ENCODE assay signal across 18 cellular contexts in genomic region chr18:37266290-37266689, GRCh38.
A peak's percentile ranks its signal among the peaks of the same experiment; 100 is the strongest.
DNase-seq lines count a peak whose midpoint lies in the region; ATAC-seq, FAIRE-seq and TF ChIP-seq lines count a peak whose summit lies in the region.
"Had no signal": no experiment of that assay in that cellular context is flagged by ENCODE, and none has a peak within 500 bp of the region (broad histone marks: within the 10 kb centered on the region; RNA-seq: fewer than 3 reads in every experiment).

No MANE protein-coding gene starts in this region.

- H3K9ac ChIP-seq in H1 (replicated peaks in 1 of 4; ENCODE audit: extremely low read depth in 1 of 4, low read depth in 3 of 4, low read length in 3 of 4) (no peak overlapping the region), smooth muscle cell (ENCODE audit: low read depth) (no peak overlapping the region)

- TF ChIP-seq CTCF in H1 (IDR thresholded peaks at IDR 0.05; ENCODE audit: control extremely low read depth in 1 of 3, insufficient read depth in 1 of 3, low read depth in 1 of 3, low read length in 3 of 3) (peak in 2 of 3 experiments; percentile 61 to 75; a peak in 3 of 4 replicates), smooth muscle cell (IDR thresholded peaks at IDR 0.05; ENCODE audit: borderline replicate concordance, insufficient read depth, poor library complexity, severe bottlenecking) (peak; percentile 14)
- TF ChIP-seq CTCF in CD8-positive, alpha-beta T cell (IDR thresholded peaks at IDR 0.05): no peak

- no peak overlapping the region for H4K5ac ChIP-seq in H1 (ENCODE audit: insufficient read length, low read depth, low read length)

- H4K20me1 ChIP-seq in H1 (replicated peaks in 1 of 2; ENCODE audit: control insufficient read depth in 1 of 2, insufficient read depth in 2 of 2, low read length in 2 of 2) (peaks cover 2 to 10% of the 10 kb centered on the region in 2 experiments), smooth muscle cell (ENCODE audit: low read depth) (peaks cover 4% of the 10 kb centered on the region)

- H4K8ac ChIP-seq in H1 (ENCODE audit: extremely low read depth, insufficient read depth, low read length): no peak overlapping the region

- no peaks in the 10 kb centered on the region for H3K79me1 ChIP-seq in H1 (ENCODE audit: low read depth, low read length)

- no peak overlapping the region for H2AK5ac ChIP-seq in H1 (ENCODE audit: low read depth, low read length)

- H3K14ac ChIP-seq in H1 (ENCODE audit: insufficient read length): no peak overlapping the region

- peaks cover 15% of the 10 kb centered on the region for H3K27me3 Mint-ChIP-seq in CD8-positive, alpha-beta T cell (ENCODE audit: low read depth)

- H3K36me3 Mint-ChIP-seq in CD8-positive, alpha-beta T cell: no peaks in the 10 kb centered on the region

- H3K27ac ChIP-seq in H1 (ENCODE audit: low read depth, low read length) (no peak overlapping the region), smooth muscle cell (ENCODE audit: low read depth) (no peak overlapping the region)
- H3K27ac ChIP-seq in CD8-positive, alpha-beta T cell (ENCODE audit: low read depth, low read length): no peak overlapping the region
- H3K27ac ChIP-seq: left ventricle myocardium inferior, transverse colon had no signal

- H3K4me2 ChIP-seq in H1 (ENCODE audit: insufficient read depth in 1 of 2, low read depth in 2 of 2, low read length in 2 of 2): no peak overlapping the region
- no peak overlapping the region for H3K4me2 ChIP-seq in smooth muscle cell

- no peak overlapping the region for H2BK20ac ChIP-seq in H1 (ENCODE audit: low read length)

- H3K27me3 ChIP-seq in H1 (replicated peaks in 1 of 4; ENCODE audit: control insufficient read depth in 3 of 4, extremely low read depth in 1 of 4, insufficient read depth in 3 of 4, low read length in 3 of 4) (0 out of 7 replicates have a peak, but pooled peaks cover 0 to 2% (median 0%) of the 10 kb centered on the region in 4 experiments), smooth muscle cell (ENCODE audit: low read depth) (peaks cover 17% of the 10 kb centered on the region)
- H3K27me3 ChIP-seq in CD8-positive, alpha-beta T cell (ENCODE audit: insufficient read depth, low read length): no peaks in the 10 kb centered on the region
- H3K27me3 ChIP-seq: transverse colon had no signal

- no peak overlapping the region for H2AFZ ChIP-seq in H1 (ENCODE audit: low read length)
- H2AFZ ChIP-seq in smooth muscle cell (ENCODE audit: low read depth): no peak overlapping the region

- no peak overlapping the region for H3K23ac ChIP-seq in H1 (ENCODE audit: insufficient read length)

- ATAC-seq in HG02678 (IDR thresholded peaks at IDR 0.05; ENCODE audit: unreplicated experiment): no peak
- no peak for ATAC-seq in CD8-positive, alpha-beta T cell

- H3K36me3 ChIP-seq in H1 (ENCODE audit: control insufficient read depth in 2 of 4, insufficient read depth in 4 of 4, low read length in 3 of 4): no peaks in the 10 kb centered on the region
- H3K36me3 ChIP-seq in smooth muscle cell (ENCODE audit: low read depth): no peaks in the 10 kb centered on the region
- H3K36me3 ChIP-seq in CD8-positive, alpha-beta T cell (ENCODE audit: insufficient read depth, low read length): no peaks in the 10 kb centered on the region
- H3K36me3 ChIP-seq: left ventricle myocardium inferior, transverse colon had no signal

- TF ChIP-seq RAD21 in H1 (IDR thresholded peaks at IDR 0.05 in 1 of 2, conservative IDR thresholded peaks at IDR 0.05 in 1 of 2; ENCODE audit: low read depth in 2 of 2, low read length in 2 of 2): peak; percentile 54 to 69

- intact Hi-C loops in CD8-positive, alpha-beta T cell (cut with DNase I, micrococcal nuclease): no loop called here

- H3K4ac ChIP-seq in H1 (replicated peaks; ENCODE audit: insufficient read length, low read depth, low read length): no peak overlapping the region

- H3K4me1 ChIP-seq in H1 (replicated peaks in 1 of 4; ENCODE audit: control insufficient read depth in 3 of 4, insufficient read depth in 4 of 4, low read length in 3 of 4) (no peaks in the 10 kb centered on the region), smooth muscle cell (ENCODE audit: low read depth) (no peaks in the 10 kb centered on the region)
- H3K4me1 ChIP-seq in CD8-positive, alpha-beta T cell (ENCODE audit: insufficient read depth, low read length): no peaks in the 10 kb centered on the region
- H3K4me1 ChIP-seq: left ventricle myocardium inferior, transverse colon had no signal

- H2BK5ac ChIP-seq in H1 (ENCODE audit: low read depth, low read length): no peak overlapping the region

- no peak for FAIRE-seq in H1 (lab: Jason Lieb, UNC)
- FAIRE-seq: frontal cortex had no signal

- H3K4me1 Mint-ChIP-seq in CD8-positive, alpha-beta T cell (ENCODE audit: low read depth): no peaks in the 10 kb centered on the region
- H3K4me1 Mint-ChIP-seq: activated B cell treated with CpG ODN at 0.5 μM for 24 hours had no signal

- no peak overlapping the region for H2BK15ac ChIP-seq in H1 (ENCODE audit: low read length)

- CTCF ChIA-PET in H1 (lab: Charles Lee; ENCODE audit: partially characterized antibody): interaction anchor here (0.8 to 4.2 kb wide), 20 partner anchors 9 to 324 kb away, joined by 3 to 24 read pairs (median 4); no protein-coding TSS in a partner anchor
- CTCF ChIA-PET in CD8-positive, alpha-beta T cell (lab: Charles Lee): interaction anchor here (0.7 kb wide), 1 partner anchor 11 kb away, joined by 3 read pairs; no protein-coding TSS in a partner anchor

- POLR2A ChIA-PET in H1 (lab: Charles Lee; ENCODE audit: partially characterized antibody): no interaction called here
- POLR2A ChIA-PET in CD8-positive, alpha-beta T cell (lab: Charles Lee): no interaction called here

- TF ChIP-seq EP300 in H1 (IDR thresholded peaks at IDR 0.05; ENCODE audit: borderline replicate concordance in 1 of 2, low read depth in 2 of 2, low read length in 2 of 2): no peak

- H3K18ac ChIP-seq in H1 (ENCODE audit: extremely low read depth, low read length): no peak overlapping the region

- H3K9me3 Mint-ChIP-seq in CD8-positive, alpha-beta T cell: peaks cover 5% of the 10 kb centered on the region

- H3K27ac Mint-ChIP-seq in CD8-positive, alpha-beta T cell: no peak overlapping the region
- H3K27ac Mint-ChIP-seq: activated B cell treated with CpG ODN at 0.5 μM for 24 hours had no signal

- H3K4me3 ChIP-seq in H1 (ENCODE audit: extremely low read depth in 1 of 4, insufficient read depth in 2 of 4, low read depth in 3 of 4, low read length in 4 of 4) (no peak overlapping the region), smooth muscle cell (no peak overlapping the region)
- no peak overlapping the region for H3K4me3 ChIP-seq in CD8-positive, alpha-beta T cell (ENCODE audit: low read depth, low read length)
- H3K4me3 ChIP-seq: dorsolateral prefrontal cortex, left ventricle myocardium inferior, transverse colon had no signal

- H2BK120ac ChIP-seq in H1 (replicated peaks; ENCODE audit: low read depth, low read length): no peak overlapping the region

- peak; percentile 16 to 39 for DNase-seq in NCI-H526 (lab: John Stamatoyannopoulos, UW)
- no peak for DNase-seq in NCI-H526 treated with DMSO at 0.1 percent for 48 hours (lab: John Stamatoyannopoulos, UW)
- peak; percentile 16 for DNase-seq in NAMALWA (ENCODE audit: low spot score)
- DNase-seq in H1 (ENCODE audit: low read depth in 1 of 2, low spot score in 2 of 2): peak in 1 of 2 experiments; percentile 61
- no peak for DNase-seq in smooth muscle cell (lab: John Stamatoyannopoulos, UW; ENCODE audit: unreplicated experiment)
- no peak for DNase-seq in NCI-H1694 (lab: John Stamatoyannopoulos, UW)
- DNase-seq in CD8-positive, alpha-beta T cell: no peak
- DNase-seq: activated B cell treated with CpG ODN at 0.5 μM for 24 hours, activated T-cell treated with anti-CD3 and anti-CD28 coated beads for 4 hours, DMS153, dorsolateral prefrontal cortex, left ventricle myocardium inferior, NCI-H345, occipital lobe, SHP77 treated with DMSO at 0.1 percent for 48 hours, transverse colon had no signal

- no peak overlapping the region for H3K56ac ChIP-seq in H1 (replicated peaks; ENCODE audit: insufficient read length, low read depth, low read length)

- no peak overlapping the region for H2BK12ac ChIP-seq in H1 (ENCODE audit: low read depth, low read length)

- peaks cover 3% of the 10 kb centered on the region; the same call in 1 of the 2 replicates for H3K23me2 ChIP-seq in H1 (ENCODE audit: low read depth, low read length)

- no peak for TF ChIP-seq POLR2A in H1 (IDR thresholded peaks at IDR 0.05; ENCODE audit: control extremely low read depth in 1 of 2, low read depth in 2 of 2, low read length in 2 of 2)

- H3K79me2 ChIP-seq in H1 (ENCODE audit: control insufficient read depth in 1 of 2, insufficient read depth in 2 of 2, low read length in 2 of 2): no peaks in the 10 kb centered on the region
- H3K79me2 ChIP-seq in smooth muscle cell (ENCODE audit: low read depth): no peaks in the 10 kb centered on the region

- no peaks in the 10 kb centered on the region for H3F3A ChIP-seq in smooth muscle cell (ENCODE audit: low read depth)

- no peak overlapping the region for H4K91ac ChIP-seq in H1 (replicated peaks; ENCODE audit: insufficient read length, low read length)

- H3K9me3 ChIP-seq in H1 (ENCODE audit: insufficient read depth in 2 of 2, low read depth in 1 of 2, low read length in 1 of 2) (no peaks in the 10 kb centered on the region), smooth muscle cell (replicated peaks; ENCODE audit: low read depth) (no peaks in the 10 kb centered on the region)
- H3K9me3 ChIP-seq in CD8-positive, alpha-beta T cell (ENCODE audit: low read length): peaks cover 3% of the 10 kb centered on the region
- H3K9me3 ChIP-seq: left ventricle myocardium inferior, transverse colon had no signal

- WGBS in H1 (ENCODE audit: extremely low coverage in 1 of 2, insufficient coverage in 1 of 2, insufficient read length in 1 of 2, insufficient replicate concordance in 2 of 2, low coverage in 1 of 2, low lambda C conversion rate in 2 of 2, missing lambda C conversion rate in 1 of 2), 2 experiments: 62% methylated on average over 13 of the region's 13 CpGs; no CpG with 5 or more reads in 1 of the 2 experiments
- WGBS in smooth muscle cell (ENCODE audit: low lambda C conversion rate): 37% methylated on average over 12 of the region's 13 CpGs

- no peak overlapping the region for H3K4me3 Mint-ChIP-seq in CD8-positive, alpha-beta T cell
- H3K4me3 Mint-ChIP-seq: activated B cell treated with CpG ODN at 0.5 μM for 24 hours had no signal

TF ChIP-seq in H1, 55 proteins besides CTCF, POLR2A, EP300 and RAD21:
- TF ChIP-seq CBX8 (IDR thresholded peaks at IDR 0.05; ENCODE audit: borderline replicate concordance, low read depth, low read length): no peak
- TF ChIP-seq KDM1A (IDR thresholded peaks at IDR 0.05; ENCODE audit: borderline replicate concordance, low read length): no peak

Comparison
In these comparisons a context has a peak if more than half of its experiments do, and no peak if none do; other contexts are left out.
1. DNase-seq: peak in NCI-H526 (2 of 2) and NAMALWA (single experiment); none in NCI-H526 treated with DMSO at 0.1 percent for 48 hours (single experiment), smooth muscle cell (single experiment), NCI-H1694 (single experiment) and CD8-positive, alpha-beta T cell (0 of 7).